In genomic region chr5:40416098-40416497, GRCh38 we compare ENCODE assay signal across 19 cellular contexts.
"Had no signal": no experiment of that assay in that cellular context is flagged by ENCODE, and none has a peak within 500 bp of the region (broad histone marks: within the 10 kb centered on the region; RNA-seq: fewer than 3 reads in every experiment).

No MANE protein-coding gene starts in this region.

- DNase-seq: effector memory CD8-positive, alpha-beta T cell; foreskin fibroblast; immature natural killer cell; left ventricle myocardium inferior; lower lobe of right lung; mesendoderm; naive thymus-derived CD4-positive, alpha-beta T cell; posterior cingulate gyrus; stimulated activated CD4-positive, alpha-beta T cell treated with anti-CD3 and anti-CD28 coated beads, Interleukin-12 subunit alpha, Interleukin-12 subunit beta, amount 100 ng/mL, for 4 hours; stimulated activated naive CD4-positive, alpha-beta T cell; thyroid gland had no signal

- H3K27ac ChIP-seq: epithelial cell of prostate, esophagus muscularis mucosa, left ventricle myocardium inferior, lower lobe of right lung, skin epidermis, suprapubic skin, thyroid gland had no signal

- H3K36me3 Mint-ChIP-seq: type B pancreatic cell had no signal

- H3K27ac Mint-ChIP-seq: dendritic cell treated with granulocyte-macrophage colony-stimulating factor and Interleukin-4, amounts not matched to agents 40 ng/mL and 50 ng/mL, for 4 days; type B pancreatic cell had no signal

- ATAC-seq: effector memory CD8-positive, alpha-beta T cell; lower lobe of right lung; naive thymus-derived CD4-positive, alpha-beta T cell; sciatic nerve had no signal

- H3K9me3 ChIP-seq: lower lobe of right lung, suprapubic skin, thyroid gland had no signal

- H3K27me3 ChIP-seq: esophagus muscularis mucosa, suprapubic skin, thyroid gland had no signal

- H3K27me3 Mint-ChIP-seq: dendritic cell treated with granulocyte-macrophage colony-stimulating factor and Interleukin-4, amounts not matched to agents 40 ng/mL and 50 ng/mL, for 4 days; effector memory CD8-positive, alpha-beta T cell; naive thymus-derived CD4-positive, alpha-beta T cell had no signal

- H3K4me3 ChIP-seq: esophagus muscularis mucosa, left ventricle myocardium inferior, lower lobe of right lung, skin epidermis, suprapubic skin, thyroid gland had no signal

- H3K4me3 Mint-ChIP-seq: dendritic cell treated with granulocyte-macrophage colony-stimulating factor and Interleukin-4, amounts not matched to agents 40 ng/mL and 50 ng/mL, for 4 days; effector memory CD8-positive, alpha-beta T cell; immature natural killer cell; naive thymus-derived CD4-positive, alpha-beta T cell; neural crest cell; type B pancreatic cell had no signal

- H3K36me3 ChIP-seq: esophagus muscularis mucosa, left ventricle myocardium inferior, lower lobe of right lung, suprapubic skin, thyroid gland had no signal

- H3K4me1 Mint-ChIP-seq: neural crest cell had no signal
